Comparison of ENCODE assay signal across 1 cellular context in the genomic region with DNA sequence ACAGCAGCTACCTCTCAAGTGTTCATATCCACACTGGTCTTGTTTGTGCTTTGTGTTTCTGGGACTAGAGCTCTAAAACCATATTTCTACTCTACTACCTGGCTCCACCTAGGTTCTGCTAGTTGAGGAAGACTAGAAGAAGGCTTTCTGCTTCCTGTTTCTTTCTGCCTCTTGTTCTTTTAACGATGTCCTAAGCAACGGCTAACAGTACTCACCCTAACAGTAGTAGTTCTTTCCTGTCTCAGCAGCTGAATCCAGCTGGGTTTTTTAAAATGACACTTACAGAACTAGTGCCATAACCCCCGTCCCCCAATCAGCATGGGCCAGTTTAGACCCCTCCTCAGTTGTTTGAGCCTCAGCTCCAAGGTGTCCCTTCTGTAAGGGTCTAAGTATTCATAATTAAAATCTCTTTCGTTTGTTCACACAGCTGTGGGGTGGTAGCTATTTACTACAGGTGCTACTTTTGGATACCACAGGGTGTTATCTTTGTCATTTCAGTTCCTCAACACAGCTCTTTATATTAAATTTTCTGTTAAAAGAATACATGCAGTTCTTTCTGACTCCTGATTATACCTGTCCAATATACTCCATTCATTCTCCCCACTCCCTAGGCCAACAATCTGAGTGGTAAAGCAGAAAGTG.
A peak's percentile ranks its signal among the peaks of the same experiment; 100 is the strongest.
TF ChIP-seq lines count a peak whose summit lies in the region.

No MANE protein-coding gene starts in this region.

TF ChIP-seq in GM12878, 131 proteins besides CTCF, POLR2A, EP300 and RAD21 (continued from another document):
- TF ChIP-seq ATF2 (IDR thresholded peaks at IDR 0.05; ENCODE audit: low read length): no peak
- TF ChIP-seq ELK1 (IDR thresholded peaks at IDR 0.05; ENCODE audit: low read depth, low read length): no peak
- TF ChIP-seq SREBF1 (IDR thresholded peaks at IDR 0.05; ENCODE audit: low read length): 0 out of 2 replicates have a peak, but pooled peaks have one; percentile 5
